1 cellular context compared by ENCODE assay signal in the genomic region with DNA sequence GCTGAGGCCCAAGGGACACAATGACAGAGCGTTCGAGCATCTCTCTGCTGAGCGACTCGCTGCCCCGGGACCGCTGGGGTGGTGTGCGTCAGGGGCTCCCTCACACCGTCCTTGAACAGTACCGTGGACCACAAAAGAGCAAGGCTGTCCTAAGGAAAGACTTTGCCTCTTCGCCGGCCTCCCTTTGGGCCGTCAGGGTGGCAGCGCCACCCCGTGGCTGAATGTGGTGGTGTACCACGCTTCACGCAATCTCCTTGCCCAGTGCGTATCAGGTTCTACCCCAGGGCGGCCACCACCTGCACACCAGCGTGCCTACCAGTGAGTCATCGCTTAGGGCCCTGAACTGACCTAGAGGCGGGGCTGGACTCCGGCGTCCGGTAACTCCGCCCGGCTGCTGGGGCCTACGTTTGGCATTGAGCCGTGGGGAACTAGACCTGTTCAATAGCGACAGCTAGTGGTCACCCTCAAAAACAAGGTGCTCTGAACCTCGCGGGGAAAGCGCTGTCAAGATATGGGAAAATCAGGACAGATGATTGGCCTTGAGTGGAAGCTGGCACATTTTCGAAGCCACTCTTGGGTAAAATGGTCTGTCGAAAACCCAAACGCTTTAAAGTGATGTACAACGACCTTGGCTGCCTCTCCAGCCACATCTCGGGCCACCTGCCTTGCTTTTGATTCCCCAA.
A peak's percentile ranks its signal among the peaks of the same experiment; 100 is the strongest.
TF ChIP-seq lines count a peak whose summit lies in the region.

No MANE protein-coding gene starts in this region.

TF ChIP-seq in HepG2, 621 proteins besides CTCF, POLR2A, EP300 and RAD21 (continued from another document and continues in another):
- TF ChIP-seq ZNF609 (CRISPR knock-in tag; IDR thresholded peaks at IDR 0.05; ENCODE audit: borderline replicate concordance) (peak; percentile 52; the same call in 1 of the 2 replicates), TMF1 (CRISPR knock-in tag; IDR thresholded peaks at IDR 0.05; ENCODE audit: low read depth) (no peak), ZNF749 (CRISPR knock-in tag; IDR thresholded peaks at IDR 0.05; ENCODE audit: borderline replicate concordance) (no peak), DNMT1 (CRISPR knock-in tag; IDR thresholded peaks at IDR 0.05) (no peak), EZH2 (conservative IDR thresholded peaks at IDR 0.05; ENCODE audit: low read depth, low read length) (no peak), GLI4 (CRISPR knock-in tag; IDR thresholded peaks at IDR 0.05; ENCODE audit: borderline replicate concordance) (no peak), REXO4 (CRISPR knock-in tag; IDR thresholded peaks at IDR 0.05; ENCODE audit: borderline replicate concordance) (no peak), SOX5 (CRISPR knock-in tag; IDR thresholded peaks at IDR 0.05; ENCODE audit: borderline replicate concordance) (peak; percentile 50; the same call in 1 of the 2 replicates), PAWR (CRISPR knock-in tag; IDR thresholded peaks at IDR 0.05; ENCODE audit: borderline replicate concordance) (no peak), FOXP1 (IDR thresholded peaks at IDR 0.05) (no peak), FOXP1 (CRISPR knock-in tag; IDR thresholded peaks at IDR 0.05) (0 out of 2 replicates have a peak, but pooled peaks have one; percentile 15), ZNF34 (CRISPR knock-in tag; IDR thresholded peaks at IDR 0.05; ENCODE audit: borderline replicate concordance) (no peak), ZNF10 (CRISPR knock-in tag; IDR thresholded peaks at IDR 0.05; ENCODE audit: borderline replicate concordance, low read depth) (no peak), FOXJ3 (CRISPR knock-in tag; IDR thresholded peaks at IDR 0.05; ENCODE audit: borderline replicate concordance) (peak; percentile 15; the same call in 1 of the 2 replicates), MXD4 (CRISPR knock-in tag; IDR thresholded peaks at IDR 0.05) (peak; percentile 67; the same call in 1 of the 2 replicates), MTA3 (CRISPR knock-in tag; IDR thresholded peaks at IDR 0.05) (no peak), JUN (CRISPR knock-in tag; IDR thresholded peaks at IDR 0.05) (peak; percentile 90), GABPA (IDR thresholded peaks at IDR 0.05; ENCODE audit: low read depth, low read length) (no peak), GABPA (CRISPR knock-in tag; IDR thresholded peaks at IDR 0.05; ENCODE audit: low read depth) (peak; percentile 62; the same call in 1 of the 2 replicates), E2F1 (CRISPR knock-in tag; IDR thresholded peaks at IDR 0.05) (no peak), ZNF598 (CRISPR knock-in tag; IDR thresholded peaks at IDR 0.05; ENCODE audit: borderline replicate concordance) (0 out of 2 replicates have a peak, but pooled peaks have one; percentile 89), ZNF317 (CRISPR knock-in tag; IDR thresholded peaks at IDR 0.05) (no peak; the same call in 1 of the 2 replicates), ZNF326 (CRISPR knock-in tag; IDR thresholded peaks at IDR 0.05; ENCODE audit: borderline replicate concordance) (no peak), MXD3 (CRISPR knock-in tag; IDR thresholded peaks at IDR 0.05) (no peak), ZSCAN20 (CRISPR knock-in tag; IDR thresholded peaks at IDR 0.05; ENCODE audit: borderline replicate concordance) (no peak), ARNT (IDR thresholded peaks at IDR 0.05) (no peak), ZNF263 (CRISPR knock-in tag; IDR thresholded peaks at IDR 0.05) (no peak), HMG20A (CRISPR knock-in tag; IDR thresholded peaks at IDR 0.05; ENCODE audit: borderline replicate concordance) (no peak; the same call in 1 of the 2 replicates), SIX4 (CRISPR knock-in tag; IDR thresholded peaks at IDR 0.05) (0 out of 2 replicates have a peak, but pooled peaks have one; percentile 42), ZNF777 (CRISPR knock-in tag; IDR thresholded peaks at IDR 0.05) (no peak), ZZZ3 (CRISPR knock-in tag; IDR thresholded peaks at IDR 0.05; ENCODE audit: borderline replicate concordance) (peak; percentile 31; the same call in 1 of the 2 replicates), TP53 (CRISPR knock-in tag; conservative IDR thresholded peaks at IDR 0.05) (0 out of 2 replicates have a peak, but pooled peaks have one; percentile 14), ZNF615 (CRISPR knock-in tag; IDR thresholded peaks at IDR 0.05; ENCODE audit: borderline replicate concordance) (no peak), ZSCAN31 (CRISPR knock-in tag; IDR thresholded peaks at IDR 0.05; ENCODE audit: low read depth) (no peak), MEF2D (CRISPR knock-in tag; IDR thresholded peaks at IDR 0.05) (0 out of 2 replicates have a peak, but pooled peaks have one; percentile 27), FOXC1 (CRISPR knock-in tag; IDR thresholded peaks at IDR 0.05; ENCODE audit: borderline replicate concordance) (peak; percentile 41; the same call in 1 of the 2 replicates), ZSCAN25 (CRISPR knock-in tag; IDR thresholded peaks at IDR 0.05) (no peak), ZMYM2 (CRISPR knock-in tag; IDR thresholded peaks at IDR 0.05) (no peak), ZBTB8A (CRISPR knock-in tag; IDR thresholded peaks at IDR 0.05; ENCODE audit: borderline replicate concordance, low read depth) (no peak), KLF13 (CRISPR knock-in tag; IDR thresholded peaks at IDR 0.05) (no peak), MLX (CRISPR knock-in tag; IDR thresholded peaks at IDR 0.05) (0 out of 2 replicates have a peak, but pooled peaks have one; percentile 22), STAT5B (CRISPR knock-in tag; IDR thresholded peaks at IDR 0.05) (no peak), EHMT2 (IDR thresholded peaks at IDR 0.05; ENCODE audit: borderline replicate concordance, low read depth, low read length) (no peak; the same call in 1 of the 2 replicates), KDM5A (IDR thresholded peaks at IDR 0.05; ENCODE audit: borderline replicate concordance, low read length) (no peak), ZNF143 (CRISPR knock-in tag; IDR thresholded peaks at IDR 0.05) (no peak), ZBTB37 (CRISPR knock-in tag; IDR thresholded peaks at IDR 0.05) (no peak), SAP130 (CRISPR knock-in tag; IDR thresholded peaks at IDR 0.05; ENCODE audit: low read depth) (peak; percentile 56), TARDBP (CRISPR knock-in tag; IDR thresholded peaks at IDR 0.05) (peak; percentile 77), THYN1 (CRISPR knock-in tag; IDR thresholded peaks at IDR 0.05; ENCODE audit: borderline replicate concordance, low read depth) (no peak), SMARCE1 (IDR thresholded peaks at IDR 0.05; ENCODE audit: borderline replicate concordance) (no peak), ERF (CRISPR knock-in tag; IDR thresholded peaks at IDR 0.05) (peak; percentile 73; the same call in 1 of the 2 replicates), ZBTB1 (CRISPR knock-in tag; IDR thresholded peaks at IDR 0.05; ENCODE audit: borderline replicate concordance) (no peak), SMC3 (IDR thresholded peaks at IDR 0.05; ENCODE audit: low read length) (no peak), NR1H2 (CRISPR knock-in tag; IDR thresholded peaks at IDR 0.05; ENCODE audit: borderline replicate concordance, low read depth) (no peak), ESRRA (CRISPR knock-in tag; IDR thresholded peaks at IDR 0.05; ENCODE audit: low read depth) (no peak), KDM1A (CRISPR knock-in tag; IDR thresholded peaks at IDR 0.05) (no peak), ZNF251 (CRISPR knock-in tag; IDR thresholded peaks at IDR 0.05) (no peak), MTF1 (CRISPR knock-in tag; IDR thresholded peaks at IDR 0.05) (no peak), FOXA3 (CRISPR knock-in tag; IDR thresholded peaks at IDR 0.05) (peak; percentile 20; the same call in 1 of the 2 replicates), RBM22 (optimal IDR thresholded peaks at IDR 0.05; ENCODE audit: low read length) (no peak), PHB2 (IDR thresholded peaks at IDR 0.05; ENCODE audit: partially characterized antibody) (no peak), ZNF780A (CRISPR knock-in tag; IDR thresholded peaks at IDR 0.05) (no peak), ZFP1 (CRISPR knock-in tag; IDR thresholded peaks at IDR 0.05) (no peak), ZNF33A (CRISPR knock-in tag; IDR thresholded peaks at IDR 0.05; ENCODE audit: borderline replicate concordance) (no peak)
- TF ChIP-seq, protein P1, sequence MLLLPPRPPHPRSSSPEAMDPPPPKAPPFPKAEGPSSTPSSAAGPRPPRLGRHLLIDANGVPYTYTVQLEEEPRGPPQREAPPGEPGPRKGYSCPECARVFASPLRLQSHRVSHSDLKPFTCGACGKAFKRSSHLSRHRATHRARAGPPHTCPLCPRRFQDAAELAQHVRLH (CRISPR knock-in tag; IDR thresholded peaks at IDR 0.05; ENCODE audit: borderline replicate concordance, low read depth), result peak; percentile 85
- TF ChIP-seq, protein P2, sequence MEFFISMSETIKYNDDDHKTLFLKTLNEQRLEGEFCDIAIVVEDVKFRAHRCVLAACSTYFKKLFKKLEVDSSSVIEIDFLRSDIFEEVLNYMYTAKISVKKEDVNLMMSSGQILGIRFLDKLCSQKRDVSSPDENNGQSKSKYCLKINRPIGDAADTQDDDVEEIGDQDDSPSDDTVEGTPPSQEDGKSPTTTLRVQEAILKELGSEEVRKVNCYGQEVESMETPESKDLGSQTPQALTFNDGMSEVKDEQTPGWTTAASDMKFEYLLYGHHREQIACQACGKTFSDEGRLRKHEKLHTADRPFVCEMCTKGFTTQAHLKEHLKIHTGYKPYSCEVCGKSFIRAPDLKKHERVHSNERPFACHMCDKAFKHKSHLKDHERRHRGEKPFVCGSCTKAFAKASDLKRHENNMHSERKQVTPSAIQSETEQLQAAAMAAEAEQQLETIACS (CRISPR knock-in tag; IDR thresholded peaks at IDR 0.05), result no peak
- TF ChIP-seq, protein P3, sequence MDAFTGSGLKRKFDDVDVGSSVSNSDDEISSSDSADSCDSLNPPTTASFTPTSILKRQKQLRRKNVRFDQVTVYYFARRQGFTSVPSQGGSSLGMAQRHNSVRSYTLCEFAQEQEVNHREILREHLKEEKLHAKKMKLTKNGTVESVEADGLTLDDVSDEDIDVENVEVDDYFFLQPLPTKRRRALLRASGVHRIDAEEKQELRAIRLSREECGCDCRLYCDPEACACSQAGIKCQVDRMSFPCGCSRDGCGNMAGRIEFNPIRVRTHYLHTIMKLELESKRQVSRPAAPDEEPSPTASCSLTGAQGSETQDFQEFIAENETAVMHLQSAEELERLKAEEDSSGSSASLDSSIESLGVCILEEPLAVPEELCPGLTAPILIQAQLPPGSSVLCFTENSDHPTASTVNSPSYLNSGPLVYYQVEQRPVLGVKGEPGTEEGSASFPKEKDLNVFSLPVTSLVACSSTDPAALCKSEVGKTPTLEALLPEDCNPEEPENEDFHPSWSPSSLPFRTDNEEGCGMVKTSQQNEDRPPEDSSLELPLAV (CRISPR knock-in tag; conservative IDR thresholded peaks at IDR 0.05; ENCODE audit: low read depth), result no peak
